In genomic region chr7:35370694-35371093, GRCh38 we compare ENCODE assay signal across 18 cellular contexts.
DNase-seq lines count a peak whose midpoint lies in the region; ATAC-seq and TF ChIP-seq lines count a peak whose summit lies in the region.
"Had no signal": no experiment of that assay in that cellular context is flagged by ENCODE, and none has a peak within 500 bp of the region (broad histone marks: within the 10 kb centered on the region; RNA-seq: fewer than 3 reads in every experiment).

No MANE protein-coding gene starts in this region.

- no peaks in the 10 kb centered on the region for H3K27me3 ChIP-seq in neural progenitor cell
- H3K27me3 ChIP-seq: BLaER1 had no signal

- no peak overlapping the region for H3K4me3 Mint-ChIP-seq in activated CD8-positive, alpha-beta memory T cell treated with anti-CD3 and anti-CD28 coated beads, Interleukin-2, amount 10 ng/mL, durations not matched to agents 7 days and 5 days
- H3K4me3 Mint-ChIP-seq in neural progenitor cell (no peak overlapping the region), type B pancreatic cell (no peak overlapping the region)
- H3K4me3 Mint-ChIP-seq: CD14-positive monocyte; CD4-positive, alpha-beta memory T cell had no signal

- no peaks in the 10 kb centered on the region for H3K79me2 ChIP-seq in neural progenitor cell (ENCODE audit: low read depth)

- H3K4me3 ChIP-seq in neural progenitor cell: no peak overlapping the region
- H3K4me3 ChIP-seq: A549, BLaER1, GM23248, HAP-1 had no signal

- H3K4me1 ChIP-seq in neural progenitor cell: peaks cover 12% of the 10 kb centered on the region
- H3K4me1 ChIP-seq: A549, BLaER1, HAP-1 had no signal

- peak; percentile 27 for DNase-seq in activated CD8-positive, alpha-beta memory T cell treated with anti-CD3 and anti-CD28 coated beads, Interleukin-2, amount 10 ng/mL, durations not matched to agents 7 days and 5 days
- DNase-seq in activated CD8-positive, alpha-beta memory T cell treated with anti-CD3 and anti-CD28 coated beads for 24 hours: no peak
- peak; percentile 27 for DNase-seq in neural progenitor cell (ENCODE audit: low spot score)
- DNase-seq in SKM-1 (lab: John Stamatoyannopoulos, UW; ENCODE audit: unreplicated experiment): no peak
- no peak for DNase-seq in type B pancreatic cell (ENCODE audit: extremely low spot score, unreplicated experiment)
- DNase-seq: AML-193; CD4-positive, alpha-beta memory T cell; DMS153; DMS79; GDM1; GM23248 had no signal

- H2AFZ ChIP-seq in neural progenitor cell (replicated peaks): no peak overlapping the region
- H2AFZ ChIP-seq: GM23248 had no signal

- no peaks in the 10 kb centered on the region for H3K36me3 ChIP-seq in neural progenitor cell
- H3K36me3 ChIP-seq: BLaER1, HAP-1 had no signal

- ATAC-seq in activated CD8-positive, alpha-beta memory T cell treated with anti-CD3 and anti-CD28 coated beads, Interleukin-2, amount 10 ng/mL, durations not matched to agents 7 days and 5 days: no peak
- ATAC-seq in SK-N-SH treated with all-trans-retinoic acid at 6 μM for 48 hours: peak; percentile 35; the same call in 1 of the 3 replicates
- no peak for ATAC-seq in HG02759 (IDR thresholded peaks at IDR 0.05; ENCODE audit: unreplicated experiment)
- ATAC-seq: A549 had no signal

- no peaks in the 10 kb centered on the region for H4K20me1 ChIP-seq in neural progenitor cell (ENCODE audit: low read depth)
- H4K20me1 ChIP-seq: BLaER1 had no signal

- no peaks in the 10 kb centered on the region for H3K36me3 Mint-ChIP-seq in activated CD8-positive, alpha-beta memory T cell treated with anti-CD3 and anti-CD28 coated beads, Interleukin-2, amount 10 ng/mL, durations not matched to agents 7 days and 5 days
- no peaks in the 10 kb centered on the region for H3K36me3 Mint-ChIP-seq in neural progenitor cell
- H3K36me3 Mint-ChIP-seq in type B pancreatic cell: no peaks in the 10 kb centered on the region
- H3K36me3 Mint-ChIP-seq: CD14-positive monocyte; CD4-positive, alpha-beta memory T cell had no signal

- no peak overlapping the region for H3K9ac ChIP-seq in neural progenitor cell
- H3K9ac ChIP-seq: BLaER1, GM23248 had no signal

- no peaks in the 10 kb centered on the region for H3K27me3 Mint-ChIP-seq in activated CD8-positive, alpha-beta memory T cell treated with anti-CD3 and anti-CD28 coated beads, Interleukin-2, amount 10 ng/mL, durations not matched to agents 7 days and 5 days
- H3K27me3 Mint-ChIP-seq in neural progenitor cell (ENCODE audit: insufficient read depth, low read depth): peaks cover 2% of the 10 kb centered on the region
- no peaks in the 10 kb centered on the region for H3K27me3 Mint-ChIP-seq in type B pancreatic cell

- no peak overlapping the region for H3K4me2 ChIP-seq in neural progenitor cell
- H3K4me2 ChIP-seq: A549, BLaER1 had no signal

- no peak overlapping the region for H3K27ac ChIP-seq in neural progenitor cell
- H3K27ac ChIP-seq: 22Rv1, A549, BLaER1, GM23248 had no signal

- H3F3A ChIP-seq in neural progenitor cell (ENCODE audit: low read depth): peaks cover 14% of the 10 kb centered on the region

- no peaks in the 10 kb centered on the region for H3K9me3 ChIP-seq in neural progenitor cell (ENCODE audit: low read depth)
- H3K9me3 ChIP-seq: A549, HAP-1 had no signal

- no peaks in the 10 kb centered on the region for H3K9me3 Mint-ChIP-seq in activated CD8-positive, alpha-beta memory T cell treated with anti-CD3 and anti-CD28 coated beads, Interleukin-2, amount 10 ng/mL, durations not matched to agents 7 days and 5 days (ENCODE audit: low read depth)
- peaks cover 2% of the 10 kb centered on the region for H3K9me3 Mint-ChIP-seq in neural progenitor cell
- peaks cover 10% of the 10 kb centered on the region for H3K9me3 Mint-ChIP-seq in type B pancreatic cell

- no peak overlapping the region for H3K27ac Mint-ChIP-seq in activated CD8-positive, alpha-beta memory T cell treated with anti-CD3 and anti-CD28 coated beads, Interleukin-2, amount 10 ng/mL, durations not matched to agents 7 days and 5 days
- H3K27ac Mint-ChIP-seq in neural progenitor cell: no peak overlapping the region
- no peak overlapping the region for H3K27ac Mint-ChIP-seq in type B pancreatic cell
- H3K27ac Mint-ChIP-seq: CD14-positive monocyte; CD4-positive, alpha-beta memory T cell had no signal

- TF ChIP-seq CTCF in neural progenitor cell (IDR thresholded peaks at IDR 0.05): no peak
- TF ChIP-seq CTCF in type B pancreatic cell (conservative IDR thresholded peaks at IDR 0.05): no peak

- CTCF ChIA-PET in activated CD8-positive, alpha-beta memory T cell treated with anti-CD3 and anti-CD28 coated beads, Interleukin-2, amount 10 ng/mL, durations not matched to agents 7 days and 5 days (lab: Charles Lee): no interaction called here

- H3K4me1 Mint-ChIP-seq in activated CD8-positive, alpha-beta memory T cell treated with anti-CD3 and anti-CD28 coated beads, Interleukin-2, amount 10 ng/mL, durations not matched to agents 7 days and 5 days: no peaks in the 10 kb centered on the region
- H3K4me1 Mint-ChIP-seq in neural progenitor cell: no peaks in the 10 kb centered on the region
- H3K4me1 Mint-ChIP-seq in type B pancreatic cell (ENCODE audit: unreplicated experiment): no peaks in the 10 kb centered on the region
- H3K4me1 Mint-ChIP-seq: CD14-positive monocyte; CD4-positive, alpha-beta memory T cell had no signal

TF ChIP-seq in SK-N-SH treated with all-trans-retinoic acid at 6 μM for 48 hours, 23 proteins besides CTCF, POLR2A, EP300 and RAD21 (continues in another document):
- TF ChIP-seq GLIS3 (CRISPR knock-in tag; IDR thresholded peaks at IDR 0.05): no peak
- no peak for TF ChIP-seq ZC3H10 (CRISPR knock-in tag; IDR thresholded peaks at IDR 0.05)
- TF ChIP-seq ZFP30 (CRISPR knock-in tag; IDR thresholded peaks at IDR 0.05): no peak
- peak; percentile 76; the same call in 1 of the 2 replicates for TF ChIP-seq CSRNP3 (CRISPR knock-in tag; IDR thresholded peaks at IDR 0.05)
- TF ChIP-seq CREB5 (CRISPR knock-in tag; IDR thresholded peaks at IDR 0.05; ENCODE audit: low read depth): no peak
- 0 out of 2 replicates have a peak, but pooled peaks have one; percentile 66 for TF ChIP-seq ZNF565 (CRISPR knock-in tag; conservative IDR thresholded peaks at IDR 0.05; ENCODE audit: low read depth)
- TF ChIP-seq ARNTL (CRISPR knock-in tag; IDR thresholded peaks at IDR 0.05; ENCODE audit: borderline replicate concordance, low read depth): no peak; the same call in 1 of the 2 replicates
- 0 out of 2 replicates have a peak, but pooled peaks have one; percentile 15 for TF ChIP-seq ZNF70 (CRISPR knock-in tag; IDR thresholded peaks at IDR 0.05)
- peak; percentile 79 for TF ChIP-seq ISL1 (CRISPR knock-in tag; IDR thresholded peaks at IDR 0.05)
- peak; percentile 93 for TF ChIP-seq TCF4 (CRISPR knock-in tag; IDR thresholded peaks at IDR 0.05; ENCODE audit: borderline replicate concordance)
- no peak for TF ChIP-seq CSDC2 (CRISPR knock-in tag; IDR thresholded peaks at IDR 0.05)
- TF ChIP-seq PPARA (CRISPR knock-in tag; IDR thresholded peaks at IDR 0.05; ENCODE audit: borderline replicate concordance): no peak
- no peak for TF ChIP-seq ESRRG (CRISPR knock-in tag; IDR thresholded peaks at IDR 0.05)
- TF ChIP-seq POU6F1 (CRISPR knock-in tag; IDR thresholded peaks at IDR 0.05; ENCODE audit: borderline replicate concordance, low read depth): no peak

Comparison
In these comparisons a context has a peak if more than half of its experiments do, and no peak if none do; other contexts are left out.
1. DNase-seq: peak in activated CD8-positive, alpha-beta memory T cell treated with anti-CD3 and anti-CD28 coated beads, Interleukin-2, amount 10 ng/mL, durations not matched to agents 7 days and 5 days (single experiment) and neural progenitor cell (single experiment); none in activated CD8-positive, alpha-beta memory T cell treated with anti-CD3 and anti-CD28 coated beads for 24 hours (single experiment), SKM-1 (single experiment) and type B pancreatic cell (single experiment).